In genomic region chr7:63899691-63900393, GRCh38 we compare ENCODE assay signal across 8 cellular contexts.
DNase-seq lines count a peak whose midpoint lies in the region; ATAC-seq and TF ChIP-seq lines count a peak whose summit lies in the region.

No MANE protein-coding gene starts in this region.

- peak overlapping the region; percentile 98 for H3K4me3 Mint-ChIP-seq in T-helper 17 cell

- no peaks in the 10 kb centered on the region for H3K4me1 ChIP-seq in foreskin keratinocyte

- H3K27ac ChIP-seq in foreskin keratinocyte: no peak overlapping the region

- H3K4me1 Mint-ChIP-seq in T-helper 17 cell: peaks cover 6% of the 10 kb centered on the region

- TF ChIP-seq CTCF in foreskin keratinocyte (conservative IDR thresholded peaks at IDR 0.05): no peak

- no peaks in the 10 kb centered on the region for H3K27me3 ChIP-seq in foreskin keratinocyte

- H3K36me3 Mint-ChIP-seq in T-helper 17 cell (ENCODE audit: low read depth): peaks cover 2% of the 10 kb centered on the region

- H3K27me3 Mint-ChIP-seq in T-helper 17 cell: no peaks in the 10 kb centered on the region

- H3K9me3 ChIP-seq in T-helper 17 cell (ENCODE audit: control insufficient read depth, low read length, poor library complexity, severe bottlenecking): no peaks in the 10 kb centered on the region

- ATAC-seq in T-helper 17 cell (peak; percentile 83), foreskin keratinocyte (no peak)

- H3K27ac Mint-ChIP-seq in T-helper 17 cell: peak overlapping the region; percentile 91

- peak; percentile 72 for DNase-seq in Daoy (ENCODE audit: low read depth)
- peak; percentile 51 to 73 (median 61) for DNase-seq in T-helper 17 cell
- DNase-seq in amygdala (lab: John Stamatoyannopoulos, UW): peak in 55 of 56 donors; percentile 3 to 92 (median 73)
- DNase-seq in mesenteric fat pad (ENCODE audit: low spot score): peak; percentile 92
- peak; percentile 86 for DNase-seq in stimulated activated CD8-positive, alpha-beta memory T cell treated with anti-CD3 and anti-CD28 coated beads, Interleukin-4, amount 100 ng/mL, for 48 hours
- DNase-seq in foreskin keratinocyte: no peak
- no peak for DNase-seq in NAMALWA (ENCODE audit: low spot score)
- no peak for DNase-seq in NCI-H2196 treated with DMSO at 0.1 percent for 48 hours (lab: John Stamatoyannopoulos, UW; ENCODE audit: unreplicated experiment)

Comparison
In these comparisons a context has a peak if more than half of its experiments do, and no peak if none do; other contexts are left out.
1. DNase-seq: peak in Daoy (single experiment), T-helper 17 cell (3 of 3), amygdala (55 of 56), mesenteric fat pad (single experiment) and stimulated activated CD8-positive, alpha-beta memory T cell treated with anti-CD3 and anti-CD28 coated beads, Interleukin-4, amount 100 ng/mL, for 48 hours (single experiment); none in foreskin keratinocyte (0 of 2), NAMALWA (single experiment) and NCI-H2196 treated with DMSO at 0.1 percent for 48 hours (single experiment).